In genomic region chr17:28576758-28577465, GRCh38 we compare ENCODE assay signal across 8 cellular contexts. TPM values are rescaled to one million over a fixed set of nuclear protein-coding genes. Genes with fewer than 3 reads are reported as not detected.
A peak's percentile ranks its signal among the peaks of the same experiment; 100 is the strongest.
DNase-seq lines count a peak whose midpoint lies in the region; ATAC-seq and TF ChIP-seq lines count a peak whose summit lies in the region.

TSS of gene ALDOC (minus strand) at chr17:28576895. CDS start at chr17:28575532, 1,363 bp downstream.

- peaks cover 29 to 39% (median 38%) of the 10 kb centered on the region in 3 donors for H3K4me1 Mint-ChIP-seq in T-cell

- TF ChIP-seq CTCF in prostate gland (IDR thresholded peaks at IDR 0.05) (peak in 2 of 4 experiments; percentile 8 to 19), upper lobe of right lung (IDR thresholded peaks at IDR 0.05) (no peak)

- peak within 1 kb of the TSS; percentile 78 to 85 (median 80) for H3K4me3 Mint-ChIP-seq in T-cell

- POLR2A ChIA-PET in T-cell (lab: Charles Lee), result interaction anchor here in 1 of 2 donors (0.6 to 1.4 kb wide), 3 partner anchors 23 to 106 kb away, joined by 3 to 15 read pairs (median 3); no protein-coding TSS in a partner anchor

- DNase-seq in GM03348 (ENCODE audit: low spot score) (peak; percentile 98), HCEC 1CT (peak; percentile 90), NCI-H1048 (lab: John Stamatoyannopoulos, UW) (peak; percentile 89), T-cell (peak; percentile 95 to 100 (median 98)), left cardiac atrium (peak; percentile 98), prostate gland (ENCODE audit: low spot score) (peak; percentile 98), upper lobe of right lung (peak; percentile 99)

- peak within 1 kb of the TSS; percentile 87 to 95 for H3K27ac Mint-ChIP-seq in T-cell

- H3K36me3 ChIP-seq in prostate gland, result no peaks in the 10 kb centered on the region
- no peaks in the 10 kb centered on the region for H3K36me3 ChIP-seq in upper lobe of right lung

- H3K36me3 Mint-ChIP-seq in T-cell, result peaks cover 4% of the 10 kb centered on the region

- 5 to 9% (median 8%) methylated on average over 24 to 25 of the region's 26 CpGs for WGBS in adipose tissue, 3 donors
- WGBS in prostate gland, result 5% methylated on average over 26 of the region's 26 CpGs

- no peaks in the 10 kb centered on the region for H3K27me3 Mint-ChIP-seq in T-cell

- H3K27ac ChIP-seq in adipose tissue (ENCODE audit: low read depth, low read length), result no peak within 1 kb of the TSS
- peak within 1 kb of the TSS; percentile 34 to 35 for H3K27ac ChIP-seq in prostate gland
- no peak within 1 kb of the TSS for H3K27ac ChIP-seq in upper lobe of right lung

- ATAC-seq in T-cell (replicated peaks in 1 of 4), result peak; percentile 96 to 99 (median 96)
- ATAC-seq in left cardiac atrium, result peak; percentile 94
- ATAC-seq in upper lobe of right lung, result peak; percentile 99

- H3K9me3 ChIP-seq in prostate gland (no peaks in the 10 kb centered on the region), upper lobe of right lung (no peaks in the 10 kb centered on the region)

- no peaks in the 10 kb centered on the region for H3K9me3 Mint-ChIP-seq in T-cell

- H3K27me3 ChIP-seq in prostate gland (replicated peaks; ENCODE audit: insufficient read depth), result no peaks in the 10 kb centered on the region
- H3K27me3 ChIP-seq in upper lobe of right lung, result no peaks in the 10 kb centered on the region

- intact Hi-C loops in left cardiac atrium (cut with DNase I) (no loop called here), prostate gland (cut with DNase I) (no loop called here), upper lobe of right lung (cut with DNase I) (no loop called here)

- CTCF ChIA-PET in T-cell (lab: Charles Lee), result interaction anchor here (0.6 to 2.0 kb wide), 8 partner anchors 19 to 567 kb away, joined by 3 to 9 read pairs (median 4); partner anchors contain the start of gene SPAG5 (in 1 of the 2)

- peak; percentile 100 for TF ChIP-seq POLR2A in prostate gland (IDR thresholded peaks at IDR 0.05)

- H3K4me1 ChIP-seq in prostate gland (replicated peaks) (peaks cover 6% of the 10 kb centered on the region), upper lobe of right lung (peaks cover 12% of the 10 kb centered on the region)

- H3K4me3 ChIP-seq in prostate gland (peak within 1 kb of the TSS in 1 of 2 donors; percentile 21), upper lobe of right lung (peak within 1 kb of the TSS; percentile 33)

RNA-seq across cellular contexts. Expression of gene ALDOC, which starts in this region (rescaled TPM):
- total RNA-seq in T-cell (10 to 100 TPM; 27.0 to 31.0 (median 28.4) TPM), left cardiac atrium (100 to 1,000 TPM; 138 to 164 TPM), prostate gland (10 to 100 TPM; 49.5 to 55.0 TPM), upper lobe of right lung (10.5 TPM)
- polyA plus RNA-seq in adipose tissue, result 10 to 100 TPM in 2 of 3 donors, 1 to 10 TPM in 1; 5.4 to 59.0 (median 23.8) TPM

Comparison
In these comparisons a context has a peak if more than half of its experiments do, and no peak if none do; other contexts are left out.
1. H3K27ac ChIP-seq: peak in prostate gland (2 of 2); none in adipose tissue (single experiment) and upper lobe of right lung (single experiment).
2. Peak in every context shown above with its lines, with median percentiles within 50 percentile points of each other: DNase-seq and ATAC-seq.